8 cellular contexts compared by ENCODE assay signal in the genomic region with DNA sequence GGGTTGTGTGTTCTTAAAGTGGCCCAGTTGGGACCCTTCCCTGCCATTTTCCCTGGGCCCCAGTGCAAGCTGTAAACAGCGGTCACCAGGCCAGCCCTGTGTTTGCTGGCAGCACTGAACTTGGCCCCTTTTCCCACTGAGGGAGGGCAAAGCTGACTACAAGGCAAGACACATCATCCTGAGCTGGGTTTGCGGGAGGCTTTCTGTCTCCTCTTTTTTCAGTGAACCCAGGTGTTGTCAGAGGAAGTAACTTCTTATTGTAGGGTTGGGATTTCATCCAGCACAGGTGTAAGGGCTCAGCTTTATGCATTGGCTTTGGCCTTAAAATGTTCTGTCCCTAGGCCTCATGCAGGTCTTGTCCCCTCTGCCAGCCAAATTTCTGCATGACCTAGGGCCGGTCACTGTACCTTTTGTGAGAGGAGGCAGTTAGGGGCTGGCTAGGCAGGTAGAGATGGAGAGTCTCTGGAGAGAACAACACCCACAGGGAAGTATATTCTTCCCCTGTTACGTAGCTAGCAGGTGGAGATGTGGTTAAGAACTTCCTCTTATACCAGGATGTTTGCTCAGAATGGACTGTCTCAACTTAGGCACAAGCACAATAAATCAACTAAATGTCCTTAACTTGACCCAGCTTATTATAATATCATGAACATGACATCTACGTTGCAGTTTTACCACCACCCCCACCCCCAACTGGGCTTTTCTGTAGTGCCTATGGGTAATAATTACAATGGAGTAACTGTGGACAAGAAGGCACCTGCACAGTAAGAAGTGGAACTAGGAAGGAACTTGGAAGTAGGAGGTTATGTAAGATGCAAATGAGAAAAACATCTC.
DNase-seq lines count a peak whose midpoint lies in the region; ATAC-seq and FAIRE-seq lines count a peak whose summit lies in the region.

No MANE protein-coding gene starts in this region.

- FAIRE-seq in frontal cortex (lab: Jason Lieb, UNC): no peak

- DNase-seq in MV-4-11 (lab: John Stamatoyannopoulos, UW) (peak; percentile 98), medulla oblongata (ENCODE audit: extremely low spot score) (peak; percentile 8), frontal cortex (ENCODE audit: low spot score in 2 of 2) (no peak), NK-92 (lab: John Stamatoyannopoulos, UW; ENCODE audit: unreplicated experiment) (no peak), UCSD-AML1 (lab: John Stamatoyannopoulos, UW; ENCODE audit: unreplicated experiment) (no peak), amniotic stem cell (lab: John Stamatoyannopoulos, UW) (no peak)

- ATAC-seq in GM18519 (IDR thresholded peaks at IDR 0.05; ENCODE audit: low FRiP score, unreplicated experiment) (peak; percentile 89), HG02610 (IDR thresholded peaks at IDR 0.05; ENCODE audit: unreplicated experiment) (peak; percentile 89)

Comparison
In these comparisons a context has a peak if more than half of its experiments do, and no peak if none do; other contexts are left out.
1. DNase-seq: peak in MV-4-11 (single experiment) and medulla oblongata (single experiment); none in frontal cortex (0 of 2), NK-92 (single experiment), UCSD-AML1 (single experiment) and amniotic stem cell (single experiment).